Comparison of ENCODE assay signal across 29 cellular contexts in genomic region chr19:48914181-48914580, GRCh38. TPM values are rescaled to one million over a fixed set of nuclear protein-coding genes. Genes with fewer than 3 reads are reported as not detected.
"Had no signal": no experiment of that assay in that cellular context is flagged by ENCODE, and none has a peak within 500 bp of the region (broad histone marks: within the 10 kb centered on the region; RNA-seq: fewer than 3 reads in every experiment).

No MANE protein-coding gene starts in this region.

- DNase-seq: activated CD8-positive, alpha-beta memory T cell treated with anti-CD3 and anti-CD28 coated beads, Interleukin-2, amount 50 U/mL, for 48 hours; activated naive CD4-positive, alpha-beta T cell; activated naive CD8-positive, alpha-beta T cell treated with anti-CD3 and anti-CD28 coated beads, Interleukin-2, amount 50 U/mL, for 24 hours; activated T-cell treated with anti-CD3 and anti-CD28 coated beads, Interleukin-2, amount 50 U/mL, for 4 hours; anterior cingulate cortex; body of pancreas; effector CD4-positive, alpha-beta T cell; erythroblast; foreskin fibroblast; kidney; lower lobe of right lung; naive thymus-derived CD8-positive, alpha-beta T cell; ovary; stimulated activated CD4-positive, alpha-beta T cell treated with anti-CD3 and anti-CD28 coated beads, Interleukin-2, amount 100 ng/mL, for 48 hours; stimulated activated CD8-positive, alpha-beta memory T cell treated with anti-CD3 and anti-CD28 coated beads, Interleukin-4, amount 100 ng/mL, for 48 hours; stimulated activated naive CD4-positive, alpha-beta T cell; T1000; testis had no signal

- H3K9me3 ChIP-seq: body of pancreas, lower lobe of right lung, ovary, prostate gland, testis, vagina had no signal

- H3K4me1 Mint-ChIP-seq: activated naive CD8-positive, alpha-beta T cell treated with anti-CD3 and anti-CD28 coated beads, Interleukin-2, amount 50 U/mL, for 24 hours; WTC11 had no signal

- H3K27me3 Mint-ChIP-seq: activated naive CD8-positive, alpha-beta T cell treated with anti-CD3 and anti-CD28 coated beads, Interleukin-2, amount 50 U/mL, for 24 hours; dendritic cell treated with granulocyte-macrophage colony-stimulating factor and Interleukin-4, amounts not matched to agents 40 ng/mL and 50 ng/mL, for 4 days; naive thymus-derived CD8-positive, alpha-beta T cell; type B pancreatic cell had no signal

- H3K4me1 ChIP-seq: body of pancreas, prostate gland, testis, vagina had no signal

- ATAC-seq: activated naive CD8-positive, alpha-beta T cell treated with anti-CD3 and anti-CD28 coated beads, Interleukin-2, amount 50 U/mL, for 24 hours; activated T-cell treated with anti-CD3 and anti-CD28 coated beads, Interleukin-2, amount 50 U/mL, for 4 hours; body of pancreas; lower lobe of right lung; naive thymus-derived CD8-positive, alpha-beta T cell; WTC11 had no signal

- H3K9me3 Mint-ChIP-seq: activated naive CD8-positive, alpha-beta T cell treated with anti-CD3 and anti-CD28 coated beads, Interleukin-2, amount 50 U/mL, for 24 hours; activated T-cell treated with anti-CD3 and anti-CD28 coated beads, Interleukin-2, amount 50 U/mL, for 4 hours; activated T-helper 2 cell treated with anti-CD3 and anti-CD28 coated beads, Interferon-gamma antibody, Interleukin-2, Interleukin-4, amounts not matched to agents 10 μg/mL and 5 μg/mL and 100 μg/mL, durations not matched to agents 14 hours and 24 hours and 36 hours; dendritic cell treated with granulocyte-macrophage colony-stimulating factor and Interleukin-4, amounts not matched to agents 40 ng/mL and 50 ng/mL, for 4 days; naive thymus-derived CD8-positive, alpha-beta T cell; type B pancreatic cell; WTC11 had no signal

- H3K27ac ChIP-seq: body of pancreas, cardiac muscle cell, lower lobe of right lung, ovary, prostate gland, testis, vagina had no signal

- H3K4me3 Mint-ChIP-seq: activated naive CD8-positive, alpha-beta T cell treated with anti-CD3 and anti-CD28 coated beads, Interleukin-2, amount 50 U/mL, for 24 hours; activated T-cell treated with anti-CD3 and anti-CD28 coated beads, Interleukin-2, amount 50 U/mL, for 4 hours; dendritic cell treated with granulocyte-macrophage colony-stimulating factor and Interleukin-4, amounts not matched to agents 40 ng/mL and 50 ng/mL, for 4 days; naive thymus-derived CD8-positive, alpha-beta T cell; type B pancreatic cell; WTC11 had no signal

- H3K36me3 ChIP-seq: ovary had no signal

- H3K4me3 ChIP-seq: body of pancreas, cardiac muscle cell, lower lobe of right lung, ovary, prostate gland, testis, vagina had no signal

- H3K27me3 ChIP-seq: body of pancreas, cardiac muscle cell, ovary, testis, vagina had no signal

- H3K27ac Mint-ChIP-seq: activated naive CD8-positive, alpha-beta T cell treated with anti-CD3 and anti-CD28 coated beads, Interleukin-2, amount 50 U/mL, for 24 hours; activated T-helper 2 cell treated with anti-CD3 and anti-CD28 coated beads, Interferon-gamma antibody, Interleukin-2, Interleukin-4, amounts not matched to agents 10 μg/mL and 5 μg/mL and 100 μg/mL, durations not matched to agents 14 hours and 24 hours and 36 hours; dendritic cell treated with granulocyte-macrophage colony-stimulating factor and Interleukin-4, amounts not matched to agents 40 ng/mL and 50 ng/mL, for 4 days; type B pancreatic cell; WTC11 had no signal

RNA-seq across cellular contexts. Expression of gene TULP2, which starts 15.6 kb away (rescaled TPM):
- total RNA-seq: activated CD8-positive, alpha-beta memory T cell treated with anti-CD3 and anti-CD28 coated beads for 36 hours; activated T-helper 2 cell treated with anti-CD3 and anti-CD28 coated beads, Interferon-gamma antibody, Interleukin-2, Interleukin-4, amounts not matched to agents 10 μg/mL and 5 μg/mL and 100 μg/mL, durations not matched to agents 14 hours and 24 hours and 36 hours; body of pancreas; glomerular endothelial cell; kidney; lower lobe of right lung; mesenteric fat pad; naive thymus-derived CD8-positive, alpha-beta T cell; T-helper 1 cell treated with Interleukin-12 subunit alpha and Interleukin-12 subunit beta and Interleukin-4 antibody, amounts not matched to agents 30 ng/mL and 1 ng/mL, for 36 hours; vagina had no signal

RNA-seq across cellular contexts. Expression of gene DHDH, which starts 19.3 kb away (rescaled TPM):
- total RNA-seq: activated T-cell treated with anti-CD3 and anti-CD28 coated beads, Interleukin-2, amount 50 U/mL, for 4 hours; activated T-helper 2 cell treated with anti-CD3 and anti-CD28 coated beads, Interferon-gamma antibody, Interleukin-2, Interleukin-4, amounts not matched to agents 10 μg/mL and 5 μg/mL and 100 μg/mL, durations not matched to agents 14 hours and 24 hours and 36 hours; body of pancreas; glomerular endothelial cell; T-helper 1 cell treated with Interleukin-12 subunit alpha and Interleukin-12 subunit beta and Interleukin-4 antibody, amounts not matched to agents 30 ng/mL and 1 ng/mL, for 36 hours; vagina had no signal
